ENCODE assay signal across 2 cellular contexts in the genomic region with DNA sequence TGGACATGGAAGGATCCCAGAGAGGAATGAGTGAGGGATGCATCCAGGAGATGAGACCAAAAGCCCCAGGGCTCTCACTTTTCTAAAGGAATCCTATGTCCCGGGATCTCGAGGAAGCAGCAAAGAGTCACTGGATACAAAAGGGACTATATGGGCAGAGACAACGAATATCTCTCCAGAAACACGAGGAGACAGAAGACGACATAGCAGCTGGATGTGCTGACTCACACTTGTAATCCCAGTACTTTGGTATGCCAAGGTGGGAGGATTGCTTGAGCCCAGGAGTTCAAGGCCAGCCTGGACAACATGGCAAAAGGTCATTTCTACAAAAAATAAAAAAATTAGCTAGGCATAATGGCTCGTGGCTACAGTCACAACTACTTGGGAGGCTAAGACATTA.
TF ChIP-seq lines count a peak whose summit lies in the region.

No MANE protein-coding gene starts in this region.

TF ChIP-seq in GM23338, 12 proteins besides CTCF, POLR2A, EP300 and RAD21 (continues in another document):
- TF ChIP-seq CREB1 (CRISPR knock-in tag; IDR thresholded peaks at IDR 0.05; ENCODE audit: low read depth), result no peak
- TF ChIP-seq EZH2phosphoT487 (IDR thresholded peaks at IDR 0.05; ENCODE audit: unreplicated experiment), result no peak
- TF ChIP-seq STAT1 (IDR thresholded peaks at IDR 0.05; ENCODE audit: unreplicated experiment), result no peak
- TF ChIP-seq, protein P1, sequence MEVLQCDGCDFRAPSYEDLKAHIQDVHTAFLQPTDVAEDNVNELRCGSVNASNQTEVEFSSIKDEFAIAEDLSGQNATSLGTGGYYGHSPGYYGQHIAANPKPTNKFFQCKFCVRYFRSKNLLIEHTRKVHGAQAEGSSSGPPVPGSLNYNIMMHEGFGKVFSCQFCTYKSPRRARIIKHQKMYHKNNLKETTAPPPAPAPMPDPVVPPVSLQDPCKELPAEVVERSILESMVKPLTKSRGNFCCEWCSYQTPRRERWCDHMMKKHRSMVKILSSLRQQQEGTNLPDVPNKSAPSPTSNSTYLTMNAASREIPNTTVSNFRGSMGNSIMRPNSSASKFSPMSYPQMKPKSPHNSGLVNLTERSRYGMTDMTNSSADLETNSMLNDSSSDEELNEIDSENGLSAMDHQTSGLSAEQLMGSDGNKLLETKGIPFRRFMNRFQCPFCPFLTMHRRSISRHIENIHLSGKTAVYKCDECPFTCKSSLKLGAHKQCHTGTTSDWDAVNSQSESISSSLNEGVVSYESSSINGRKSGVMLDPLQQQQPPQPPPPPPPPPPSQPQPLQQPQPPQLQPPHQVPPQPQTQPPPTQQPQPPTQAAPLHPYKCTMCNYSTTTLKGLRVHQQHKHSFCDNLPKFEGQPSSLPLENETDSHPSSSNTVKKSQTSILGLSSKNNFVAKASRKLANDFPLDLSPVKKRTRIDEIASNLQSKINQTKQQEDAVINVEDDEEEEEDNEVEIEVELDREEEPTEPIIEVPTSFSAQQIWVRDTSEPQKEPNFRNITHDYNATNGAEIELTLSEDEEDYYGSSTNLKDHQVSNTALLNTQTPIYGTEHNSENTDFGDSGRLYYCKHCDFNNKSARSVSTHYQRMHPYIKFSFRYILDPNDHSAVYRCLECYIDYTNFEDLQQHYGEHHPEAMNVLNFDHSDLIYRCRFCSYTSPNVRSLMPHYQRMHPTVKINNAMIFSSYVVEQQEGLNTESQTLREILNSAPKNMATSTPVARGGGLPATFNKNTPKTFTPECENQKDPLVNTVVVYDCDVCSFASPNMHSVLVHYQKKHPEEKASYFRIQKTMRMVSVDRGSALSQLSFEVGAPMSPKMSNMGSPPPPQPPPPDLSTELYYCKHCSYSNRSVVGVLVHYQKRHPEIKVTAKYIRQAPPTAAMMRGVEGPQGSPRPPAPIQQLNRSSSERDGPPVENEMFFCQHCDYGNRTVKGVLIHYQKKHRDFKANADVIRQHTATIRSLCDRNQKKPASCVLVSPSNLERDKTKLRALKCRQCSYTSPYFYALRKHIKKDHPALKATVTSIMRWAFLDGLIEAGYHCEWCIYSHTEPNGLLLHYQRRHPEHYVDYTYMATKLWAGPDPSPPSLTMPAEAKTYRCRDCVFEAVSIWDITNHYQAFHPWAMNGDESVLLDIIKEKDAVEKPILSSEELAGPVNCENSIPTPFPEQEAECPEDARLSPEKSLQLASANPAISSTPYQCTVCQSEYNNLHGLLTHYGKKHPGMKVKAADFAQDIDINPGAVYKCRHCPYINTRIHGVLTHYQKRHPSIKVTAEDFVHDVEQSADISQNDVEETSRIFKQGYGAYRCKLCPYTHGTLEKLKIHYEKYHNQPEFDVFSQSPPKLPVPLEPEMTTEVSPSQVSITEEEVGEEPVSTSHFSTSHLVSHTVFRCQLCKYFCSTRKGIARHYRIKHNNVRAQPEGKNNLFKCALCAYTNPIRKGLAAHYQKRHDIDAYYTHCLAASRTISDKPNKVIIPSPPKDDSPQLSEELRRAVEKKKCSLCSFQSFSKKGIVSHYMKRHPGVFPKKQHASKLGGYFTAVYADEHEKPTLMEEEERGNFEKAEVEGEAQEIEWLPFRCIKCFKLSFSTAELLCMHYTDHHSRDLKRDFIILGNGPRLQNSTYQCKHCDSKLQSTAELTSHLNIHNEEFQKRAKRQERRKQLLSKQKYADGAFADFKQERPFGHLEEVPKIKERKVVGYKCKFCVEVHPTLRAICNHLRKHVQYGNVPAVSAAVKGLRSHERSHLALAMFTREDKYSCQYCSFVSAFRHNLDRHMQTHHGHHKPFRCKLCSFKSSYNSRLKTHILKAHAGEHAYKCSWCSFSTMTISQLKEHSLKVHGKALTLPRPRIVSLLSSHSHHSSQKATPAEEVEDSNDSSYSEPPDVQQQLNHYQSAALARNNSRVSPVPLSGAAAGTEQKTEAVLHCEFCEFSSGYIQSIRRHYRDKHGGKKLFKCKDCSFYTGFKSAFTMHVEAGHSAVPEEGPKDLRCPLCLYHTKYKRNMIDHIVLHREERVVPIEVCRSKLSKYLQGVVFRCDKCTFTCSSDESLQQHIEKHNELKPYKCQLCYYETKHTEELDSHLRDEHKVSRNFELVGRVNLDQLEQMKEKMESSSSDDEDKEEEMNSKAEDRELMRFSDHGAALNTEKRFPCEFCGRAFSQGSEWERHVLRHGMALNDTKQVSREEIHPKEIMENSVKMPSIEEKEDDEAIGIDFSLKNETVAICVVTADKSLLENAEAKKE (CRISPR knock-in tag; IDR thresholded peaks at IDR 0.05), result no peak
- TF ChIP-seq ZNF331 (CRISPR knock-in tag; IDR thresholded peaks at IDR 0.05; ENCODE audit: low read depth), result no peak
- TF ChIP-seq JUNB (IDR thresholded peaks at IDR 0.05; ENCODE audit: unreplicated experiment), result no peak
- no peak for TF ChIP-seq EZH2 (IDR thresholded peaks at IDR 0.05; ENCODE audit: low read depth, unreplicated experiment)
- TF ChIP-seq, protein P2, sequence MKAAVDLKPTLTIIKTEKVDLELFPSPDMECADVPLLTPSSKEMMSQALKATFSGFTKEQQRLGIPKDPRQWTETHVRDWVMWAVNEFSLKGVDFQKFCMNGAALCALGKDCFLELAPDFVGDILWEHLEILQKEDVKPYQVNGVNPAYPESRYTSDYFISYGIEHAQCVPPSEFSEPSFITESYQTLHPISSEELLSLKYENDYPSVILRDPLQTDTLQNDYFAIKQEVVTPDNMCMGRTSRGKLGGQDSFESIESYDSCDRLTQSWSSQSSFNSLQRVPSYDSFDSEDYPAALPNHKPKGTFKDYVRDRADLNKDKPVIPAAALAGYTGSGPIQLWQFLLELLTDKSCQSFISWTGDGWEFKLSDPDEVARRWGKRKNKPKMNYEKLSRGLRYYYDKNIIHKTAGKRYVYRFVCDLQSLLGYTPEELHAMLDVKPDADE (IDR thresholded peaks at IDR 0.05), result no peak
- TF ChIP-seq NANOG (IDR thresholded peaks at IDR 0.05; ENCODE audit: borderline replicate concordance), result no peak
- TF ChIP-seq, protein P3, sequence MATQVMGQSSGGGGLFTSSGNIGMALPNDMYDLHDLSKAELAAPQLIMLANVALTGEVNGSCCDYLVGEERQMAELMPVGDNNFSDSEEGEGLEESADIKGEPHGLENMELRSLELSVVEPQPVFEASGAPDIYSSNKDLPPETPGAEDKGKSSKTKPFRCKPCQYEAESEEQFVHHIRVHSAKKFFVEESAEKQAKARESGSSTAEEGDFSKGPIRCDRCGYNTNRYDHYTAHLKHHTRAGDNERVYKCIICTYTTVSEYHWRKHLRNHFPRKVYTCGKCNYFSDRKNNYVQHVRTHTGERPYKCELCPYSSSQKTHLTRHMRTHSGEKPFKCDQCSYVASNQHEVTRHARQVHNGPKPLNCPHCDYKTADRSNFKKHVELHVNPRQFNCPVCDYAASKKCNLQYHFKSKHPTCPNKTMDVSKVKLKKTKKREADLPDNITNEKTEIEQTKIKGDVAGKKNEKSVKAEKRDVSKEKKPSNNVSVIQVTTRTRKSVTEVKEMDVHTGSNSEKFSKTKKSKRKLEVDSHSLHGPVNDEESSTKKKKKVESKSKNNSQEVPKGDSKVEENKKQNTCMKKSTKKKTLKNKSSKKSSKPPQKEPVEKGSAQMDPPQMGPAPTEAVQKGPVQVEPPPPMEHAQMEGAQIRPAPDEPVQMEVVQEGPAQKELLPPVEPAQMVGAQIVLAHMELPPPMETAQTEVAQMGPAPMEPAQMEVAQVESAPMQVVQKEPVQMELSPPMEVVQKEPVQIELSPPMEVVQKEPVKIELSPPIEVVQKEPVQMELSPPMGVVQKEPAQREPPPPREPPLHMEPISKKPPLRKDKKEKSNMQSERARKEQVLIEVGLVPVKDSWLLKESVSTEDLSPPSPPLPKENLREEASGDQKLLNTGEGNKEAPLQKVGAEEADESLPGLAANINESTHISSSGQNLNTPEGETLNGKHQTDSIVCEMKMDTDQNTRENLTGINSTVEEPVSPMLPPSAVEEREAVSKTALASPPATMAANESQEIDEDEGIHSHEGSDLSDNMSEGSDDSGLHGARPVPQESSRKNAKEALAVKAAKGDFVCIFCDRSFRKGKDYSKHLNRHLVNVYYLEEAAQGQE (IDR thresholded peaks at IDR 0.05; ENCODE audit: unreplicated experiment), result no peak

TF ChIP-seq in HepG2, 621 proteins besides CTCF, POLR2A, EP300 and RAD21:
- no peak for TF ChIP-seq CREM (IDR thresholded peaks at IDR 0.05)
- TF ChIP-seq CREM (CRISPR knock-in tag; IDR thresholded peaks at IDR 0.05), result no peak
- TF ChIP-seq KAT8 (CRISPR knock-in tag; IDR thresholded peaks at IDR 0.05), result no peak
- TF ChIP-seq, protein P4, sequence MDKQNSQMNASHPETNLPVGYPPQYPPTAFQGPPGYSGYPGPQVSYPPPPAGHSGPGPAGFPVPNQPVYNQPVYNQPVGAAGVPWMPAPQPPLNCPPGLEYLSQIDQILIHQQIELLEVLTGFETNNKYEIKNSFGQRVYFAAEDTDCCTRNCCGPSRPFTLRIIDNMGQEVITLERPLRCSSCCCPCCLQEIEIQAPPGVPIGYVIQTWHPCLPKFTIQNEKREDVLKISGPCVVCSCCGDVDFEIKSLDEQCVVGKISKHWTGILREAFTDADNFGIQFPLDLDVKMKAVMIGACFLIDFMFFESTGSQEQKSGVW (CRISPR knock-in tag; IDR thresholded peaks at IDR 0.05; ENCODE audit: borderline replicate concordance), result no peak
- TF ChIP-seq SIN3B (IDR thresholded peaks at IDR 0.05; ENCODE audit: low read length), result no peak
- TF ChIP-seq PCBP2 (optimal IDR thresholded peaks at IDR 0.05; ENCODE audit: low read depth, low read length, poor library complexity, severe bottlenecking), result no peak
- no peak for TF ChIP-seq FLYWCH1 (CRISPR knock-in tag; IDR thresholded peaks at IDR 0.05)
- peak; percentile 57 for TF ChIP-seq FOSL2 (CRISPR knock-in tag; IDR thresholded peaks at IDR 0.05)
- no peak for TF ChIP-seq NFATC3 (CRISPR knock-in tag; IDR thresholded peaks at IDR 0.05)
- TF ChIP-seq, protein P5, sequence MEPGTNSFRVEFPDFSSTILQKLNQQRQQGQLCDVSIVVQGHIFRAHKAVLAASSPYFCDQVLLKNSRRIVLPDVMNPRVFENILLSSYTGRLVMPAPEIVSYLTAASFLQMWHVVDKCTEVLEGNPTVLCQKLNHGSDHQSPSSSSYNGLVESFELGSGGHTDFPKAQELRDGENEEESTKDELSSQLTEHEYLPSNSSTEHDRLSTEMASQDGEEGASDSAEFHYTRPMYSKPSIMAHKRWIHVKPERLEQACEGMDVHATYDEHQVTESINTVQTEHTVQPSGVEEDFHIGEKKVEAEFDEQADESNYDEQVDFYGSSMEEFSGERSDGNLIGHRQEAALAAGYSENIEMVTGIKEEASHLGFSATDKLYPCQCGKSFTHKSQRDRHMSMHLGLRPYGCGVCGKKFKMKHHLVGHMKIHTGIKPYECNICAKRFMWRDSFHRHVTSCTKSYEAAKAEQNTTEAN (CRISPR knock-in tag; conservative IDR thresholded peaks at IDR 0.05), result no peak
- peak; percentile 36; the same call in 1 of the 2 replicates for TF ChIP-seq RARA (CRISPR knock-in tag; IDR thresholded peaks at IDR 0.05)
- peak; percentile 34 for TF ChIP-seq TEAD3 (CRISPR knock-in tag; optimal IDR thresholded peaks at IDR 0.05; ENCODE audit: borderline replicate concordance)
- TF ChIP-seq NR2F6 (IDR thresholded peaks at IDR 0.05), result no peak
- 0 out of 2 replicates have a peak, but pooled peaks have one; percentile 28 for TF ChIP-seq NR2F6 (CRISPR knock-in tag; IDR thresholded peaks at IDR 0.05)
- TF ChIP-seq, protein P6, sequence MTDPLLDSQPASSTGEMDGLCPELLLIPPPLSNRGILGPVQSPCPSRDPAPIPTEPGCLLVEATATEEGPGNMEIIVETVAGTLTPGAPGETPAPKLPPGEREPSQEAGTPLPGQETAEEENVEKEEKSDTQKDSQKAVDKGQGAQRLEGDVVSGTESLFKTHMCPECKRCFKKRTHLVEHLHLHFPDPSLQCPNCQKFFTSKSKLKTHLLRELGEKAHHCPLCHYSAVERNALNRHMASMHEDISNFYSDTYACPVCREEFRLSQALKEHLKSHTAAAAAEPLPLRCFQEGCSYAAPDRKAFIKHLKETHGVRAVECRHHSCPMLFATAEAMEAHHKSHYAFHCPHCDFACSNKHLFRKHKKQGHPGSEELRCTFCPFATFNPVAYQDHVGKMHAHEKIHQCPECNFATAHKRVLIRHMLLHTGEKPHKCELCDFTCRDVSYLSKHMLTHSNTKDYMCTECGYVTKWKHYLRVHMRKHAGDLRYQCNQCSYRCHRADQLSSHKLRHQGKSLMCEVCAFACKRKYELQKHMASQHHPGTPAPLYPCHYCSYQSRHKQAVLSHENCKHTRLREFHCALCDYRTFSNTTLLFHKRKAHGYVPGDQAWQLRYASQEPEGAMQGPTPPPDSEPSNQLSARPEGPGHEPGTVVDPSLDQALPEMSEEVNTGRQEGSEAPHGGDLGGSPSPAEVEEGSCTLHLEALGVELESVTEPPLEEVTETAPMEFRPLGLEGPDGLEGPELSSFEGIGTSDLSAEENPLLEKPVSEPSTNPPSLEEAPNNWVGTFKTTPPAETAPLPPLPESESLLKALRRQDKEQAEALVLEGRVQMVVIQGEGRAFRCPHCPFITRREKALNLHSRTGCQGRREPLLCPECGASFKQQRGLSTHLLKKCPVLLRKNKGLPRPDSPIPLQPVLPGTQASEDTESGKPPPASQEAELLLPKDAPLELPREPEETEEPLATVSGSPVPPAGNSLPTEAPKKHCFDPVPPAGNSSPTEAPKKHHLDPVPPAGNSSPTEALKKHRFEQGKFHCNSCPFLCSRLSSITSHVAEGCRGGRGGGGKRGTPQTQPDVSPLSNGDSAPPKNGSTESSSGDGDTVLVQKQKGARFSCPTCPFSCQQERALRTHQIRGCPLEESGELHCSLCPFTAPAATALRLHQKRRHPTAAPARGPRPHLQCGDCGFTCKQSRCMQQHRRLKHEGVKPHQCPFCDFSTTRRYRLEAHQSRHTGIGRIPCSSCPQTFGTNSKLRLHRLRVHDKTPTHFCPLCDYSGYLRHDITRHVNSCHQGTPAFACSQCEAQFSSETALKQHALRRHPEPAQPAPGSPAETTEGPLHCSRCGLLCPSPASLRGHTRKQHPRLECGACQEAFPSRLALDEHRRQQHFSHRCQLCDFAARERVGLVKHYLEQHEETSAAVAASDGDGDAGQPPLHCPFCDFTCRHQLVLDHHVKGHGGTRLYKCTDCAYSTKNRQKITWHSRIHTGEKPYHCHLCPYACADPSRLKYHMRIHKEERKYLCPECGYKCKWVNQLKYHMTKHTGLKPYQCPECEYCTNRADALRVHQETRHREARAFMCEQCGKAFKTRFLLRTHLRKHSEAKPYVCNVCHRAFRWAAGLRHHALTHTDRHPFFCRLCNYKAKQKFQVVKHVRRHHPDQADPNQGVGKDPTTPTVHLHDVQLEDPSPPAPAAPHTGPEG (CRISPR knock-in tag; IDR thresholded peaks at IDR 0.05), result no peak
- TF ChIP-seq SNAI1 (CRISPR knock-in tag; IDR thresholded peaks at IDR 0.05; ENCODE audit: borderline replicate concordance), result no peak
- no peak for TF ChIP-seq KLF11 (CRISPR knock-in tag; IDR thresholded peaks at IDR 0.05)
- no peak for TF ChIP-seq ZNF839 (CRISPR knock-in tag; IDR thresholded peaks at IDR 0.05; ENCODE audit: borderline replicate concordance)
- TF ChIP-seq NFE2L1 (CRISPR knock-in tag; IDR thresholded peaks at IDR 0.05; ENCODE audit: borderline replicate concordance), result no peak
- TF ChIP-seq ZNF331 (CRISPR knock-in tag; IDR thresholded peaks at IDR 0.05), result no peak
- 0 out of 2 replicates have a peak, but pooled peaks have one; percentile 26 for TF ChIP-seq RXRB (CRISPR knock-in tag; IDR thresholded peaks at IDR 0.05; ENCODE audit: borderline replicate concordance)
- TF ChIP-seq HOXA3 (CRISPR knock-in tag; IDR thresholded peaks at IDR 0.05), result no peak
- no peak for TF ChIP-seq ARNTL (CRISPR knock-in tag; IDR thresholded peaks at IDR 0.05)
- TF ChIP-seq, protein P7, sequence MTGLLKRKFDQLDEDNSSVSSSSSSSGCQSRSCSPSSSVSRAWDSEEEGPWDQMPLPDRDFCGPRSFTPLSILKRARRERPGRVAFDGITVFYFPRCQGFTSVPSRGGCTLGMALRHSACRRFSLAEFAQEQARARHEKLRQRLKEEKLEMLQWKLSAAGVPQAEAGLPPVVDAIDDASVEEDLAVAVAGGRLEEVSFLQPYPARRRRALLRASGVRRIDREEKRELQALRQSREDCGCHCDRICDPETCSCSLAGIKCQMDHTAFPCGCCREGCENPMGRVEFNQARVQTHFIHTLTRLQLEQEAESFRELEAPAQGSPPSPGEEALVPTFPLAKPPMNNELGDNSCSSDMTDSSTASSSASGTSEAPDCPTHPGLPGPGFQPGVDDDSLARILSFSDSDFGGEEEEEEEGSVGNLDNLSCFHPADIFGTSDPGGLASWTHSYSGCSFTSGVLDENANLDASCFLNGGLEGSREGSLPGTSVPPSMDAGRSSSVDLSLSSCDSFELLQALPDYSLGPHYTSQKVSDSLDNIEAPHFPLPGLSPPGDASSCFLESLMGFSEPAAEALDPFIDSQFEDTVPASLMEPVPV (CRISPR knock-in tag; IDR thresholded peaks at IDR 0.05), result no peak
